17 cellular contexts compared by ENCODE assay signal in genomic region chr15:71790081-71790480, GRCh38. TPM values are rescaled to one million over a fixed set of nuclear protein-coding genes. Genes with fewer than 3 reads are reported as not detected.
DNase-seq lines count a peak whose midpoint lies in the region; TF ChIP-seq lines count a peak whose summit lies in the region.
"Had no signal": no experiment of that assay in that cellular context is flagged by ENCODE, and none has a peak within 500 bp of the region (broad histone marks: within the 10 kb centered on the region; RNA-seq: fewer than 3 reads in every experiment).

No MANE protein-coding gene starts in this region.

- H3K27me3 Mint-ChIP-seq in Caco-2 (ENCODE audit: insufficient read depth, unreplicated experiment): no peaks in the 10 kb centered on the region

- no peak overlapping the region for H3K4me2 ChIP-seq in mesenchymal stem cell (ENCODE audit: low read length, poor library complexity, severe bottlenecking)
- no peak overlapping the region for H3K4me2 ChIP-seq in mesendoderm (ENCODE audit: low read length)
- H3K4me2 ChIP-seq: KMS-11 had no signal

- no peaks in the 10 kb centered on the region for H3K9me3 Mint-ChIP-seq in Caco-2 (ENCODE audit: unreplicated experiment)
- H3K9me3 Mint-ChIP-seq: activated naive CD4-positive, alpha-beta T cell treated with anti-CD3 and anti-CD28 coated beads, Interleukin-2, amount 50 U/mL, for 72 hours had no signal

- H2BK15ac ChIP-seq in mesenchymal stem cell (ENCODE audit: low read depth, poor library complexity, severe bottlenecking) (no peak overlapping the region), mesendoderm (replicated peaks; ENCODE audit: low read depth) (no peak overlapping the region)

- H2AK5ac ChIP-seq in mesenchymal stem cell (ENCODE audit: low read length, severe bottlenecking): peak overlapping the region; percentile 86
- no peak overlapping the region for H2AK5ac ChIP-seq in mesendoderm (ENCODE audit: low read length)

- H3K18ac ChIP-seq in mesenchymal stem cell (ENCODE audit: low read depth in 1 of 2, low read length in 2 of 2): no peak overlapping the region
- H3K18ac ChIP-seq in mesendoderm (ENCODE audit: low read length): no peak overlapping the region

- H3K9ac ChIP-seq in mesenchymal stem cell (ENCODE audit: low read length) (no peak overlapping the region), mesendoderm (ENCODE audit: low read length) (no peak overlapping the region)
- H3K9ac ChIP-seq: KMS-11 had no signal

- H3K36me3 ChIP-seq in Caco-2 (ENCODE audit: control insufficient read depth, insufficient read depth, low read length) (no peaks in the 10 kb centered on the region; the same call in 1 of the 2 replicates), mesenchymal stem cell (ENCODE audit: control insufficient read depth in 1 of 2, insufficient read depth in 2 of 2, low read depth in 1 of 2, low read length in 2 of 2) (no peaks in the 10 kb centered on the region), mesendoderm (ENCODE audit: control insufficient read depth, insufficient read depth, low read length) (no peaks in the 10 kb centered on the region)
- H3K36me3 ChIP-seq: prostate gland, thyroid gland, WERI-Rb-1 had no signal

- H3K4me3 Mint-ChIP-seq in Caco-2 (ENCODE audit: unreplicated experiment): no peak overlapping the region

- H3K27ac ChIP-seq in coronary artery (no peak overlapping the region), mesenchymal stem cell (ENCODE audit: low read length, poor library complexity, severe bottlenecking) (peak overlapping the region; percentile 32), mesendoderm (ENCODE audit: low read depth, low read length) (no peak overlapping the region)
- H3K27ac ChIP-seq: KMS-11, prostate gland, thyroid gland, WERI-Rb-1 had no signal

- H3K4me1 Mint-ChIP-seq in Caco-2 (ENCODE audit: low read depth, unreplicated experiment): peaks cover 27% of the 10 kb centered on the region

- H3K79me1 ChIP-seq in mesenchymal stem cell (replicated peaks; ENCODE audit: low read length, poor library complexity, severe bottlenecking) (no peaks in the 10 kb centered on the region), mesendoderm (ENCODE audit: low read length) (no peaks in the 10 kb centered on the region)

- DNase-seq in Caco-2 (peak; percentile 50 to 57), NCI-H226 (peak; percentile 73), coronary artery (ENCODE audit: low spot score) (peak; percentile 55), mesenchymal stem cell (peak; percentile 18), mesendoderm (no peak), NCI-H748 (lab: John Stamatoyannopoulos, UW; ENCODE audit: unreplicated experiment) (no peak), NCI-H2029 (lab: John Stamatoyannopoulos, UW) (no peak)
- DNase-seq in activated T-cell treated with anti-CD3 and anti-CD28 coated beads, Interleukin-2, amount 50 U/mL, for 48 hours: no peak
- DNase-seq: NCI-H1694; NCI-H69; stimulated activated CD8-positive, alpha-beta memory T cell treated with anti-CD3 and anti-CD28 coated beads, Interleukin-4, amount 100 ng/mL, for 48 hours; thyroid gland; WERI-Rb-1 had no signal

- TF ChIP-seq CTCF in Caco-2 (IDR thresholded peaks at IDR 0.05; ENCODE audit: insufficient read depth in 1 of 2, low read depth in 1 of 2, low read length in 1 of 2, severe bottlenecking in 1 of 2, unreplicated experiment in 1 of 2): no peak
- no peak for TF ChIP-seq CTCF in coronary artery (IDR thresholded peaks at IDR 0.05)

- H3K36me3 Mint-ChIP-seq in Caco-2 (ENCODE audit: insufficient read depth, unreplicated experiment): no peaks in the 10 kb centered on the region
- H3K36me3 Mint-ChIP-seq: activated naive CD4-positive, alpha-beta T cell treated with anti-CD3 and anti-CD28 coated beads, Interleukin-2, amount 50 U/mL, for 72 hours had no signal

- CTCF ChIA-PET in Caco-2 (lab: Charles Lee): interaction anchor here (0.6 to 2.0 kb wide), 2 partner anchors 10 to 11 kb away, joined by 3 to 5 read pairs; no protein-coding TSS in a partner anchor

- H3K56ac ChIP-seq in mesendoderm (ENCODE audit: low read length): no peak overlapping the region

- H3K79me2 ChIP-seq in mesendoderm (ENCODE audit: control insufficient read depth, insufficient read depth, low read length): no peaks in the 10 kb centered on the region

- H3K27ac Mint-ChIP-seq in Caco-2 (ENCODE audit: unreplicated experiment): peak overlapping the region; percentile 65
- H3K27ac Mint-ChIP-seq: activated naive CD4-positive, alpha-beta T cell treated with anti-CD3 and anti-CD28 coated beads, Interleukin-2, amount 50 U/mL, for 72 hours had no signal

- H3K4ac ChIP-seq in mesenchymal stem cell (ENCODE audit: low read depth in 1 of 2, low read length in 2 of 2) (no peak overlapping the region), mesendoderm (ENCODE audit: low read depth, low read length) (no peak overlapping the region)

- H3K4me1 ChIP-seq in Caco-2 (peaks cover 24% of the 10 kb centered on the region), mesenchymal stem cell (ENCODE audit: control insufficient read depth, insufficient read depth, low read depth, low read length) (peaks cover 17% of the 10 kb centered on the region), mesendoderm (ENCODE audit: control insufficient read depth, low read depth, low read length) (no peaks in the 10 kb centered on the region)
- H3K4me1 ChIP-seq: prostate gland, thyroid gland had no signal

- H2BK5ac ChIP-seq in mesenchymal stem cell (ENCODE audit: low read depth, low read length, poor library complexity, severe bottlenecking) (no peak overlapping the region), mesendoderm (ENCODE audit: low read length) (no peak overlapping the region)

- H4K8ac ChIP-seq in mesenchymal stem cell (ENCODE audit: low read length): no peak overlapping the region
- no peak overlapping the region for H4K8ac ChIP-seq in mesendoderm (ENCODE audit: low read depth, low read length)

- intact Hi-C loops in Caco-2 (cut with micrococcal nuclease; ENCODE audit: unreplicated experiment): no loop called here

- no peak overlapping the region for H3K14ac ChIP-seq in mesenchymal stem cell (ENCODE audit: low read length in 2 of 2)

- H2AFZ ChIP-seq in mesenchymal stem cell (ENCODE audit: low read depth, low read length): no peak overlapping the region

- BruUV-seq in Caco-2 (replicated peaks; lab: Mats Ljungman, UMichigan): no TSS peak

- no peak overlapping the region for H2BK12ac ChIP-seq in mesenchymal stem cell (ENCODE audit: low read length in 2 of 2)

- POLR2A ChIA-PET in Caco-2 (lab: Charles Lee): no interaction called here

- H3K9me3 ChIP-seq in Caco-2 (no peaks in the 10 kb centered on the region), mesenchymal stem cell (ENCODE audit: control insufficient read depth, low read length) (no peaks in the 10 kb centered on the region)
- H3K9me3 ChIP-seq: prostate gland, thyroid gland had no signal

- no peak overlapping the region for H2BK120ac ChIP-seq in mesenchymal stem cell (ENCODE audit: low read depth, low read length)
- no peak overlapping the region for H2BK120ac ChIP-seq in mesendoderm (ENCODE audit: low read depth, low read length)

- no peaks in the 10 kb centered on the region for H3K27me3 ChIP-seq in Caco-2 (replicated peaks; ENCODE audit: control insufficient read depth, insufficient read depth, low read length)
- H3K27me3 ChIP-seq in mesenchymal stem cell (ENCODE audit: control insufficient read depth in 1 of 2, insufficient read depth in 1 of 2, low read length in 2 of 2): peaks cover 0 to 5% of the 10 kb centered on the region in 2 experiments
- no peaks in the 10 kb centered on the region for H3K27me3 ChIP-seq in mesendoderm (ENCODE audit: insufficient read depth, low read length, poor library complexity)
- H3K27me3 ChIP-seq: thyroid gland had no signal

- H4K5ac ChIP-seq in mesendoderm (ENCODE audit: low read length): no peak overlapping the region

- H3K4me3 ChIP-seq in Caco-2 (ENCODE audit: low read depth, low read length) (no peak overlapping the region), coronary artery (no peak overlapping the region), mesenchymal stem cell (ENCODE audit: insufficient read depth in 1 of 2, low read depth in 1 of 2, low read length in 2 of 2) (no peak overlapping the region), mesendoderm (ENCODE audit: low read length) (no peak overlapping the region)
- H3K4me3 ChIP-seq: prostate gland, thyroid gland had no signal

- no peak overlapping the region for H4K91ac ChIP-seq in mesenchymal stem cell (ENCODE audit: low read length)

- 59% methylated on average over 9 of the region's 10 CpGs for WGBS in mesenchymal stem cell
- no CpG with 5 or more reads among the region's 10 CpGs for WGBS in mesendoderm (ENCODE audit: extremely low coverage, insufficient coverage, low lambda C conversion rate)

- H3K23ac ChIP-seq in mesenchymal stem cell (ENCODE audit: low read length in 2 of 2) (no peak overlapping the region), mesendoderm (ENCODE audit: low read length) (no peak overlapping the region)

RNA-seq across cellular contexts. Expression of gene NR2E3, which starts 20.3 kb away (rescaled TPM):
- not detected in 2 replicates for total RNA-seq in Caco-2 (2022)
- polyA plus RNA-seq in mesenchymal stem cell (2013, experiment 1 of 2): 0.11 TPM
- polyA plus RNA-seq in mesenchymal stem cell (2013, experiment 2 of 2): 0.05 TPM
- polyA plus RNA-seq in mesendoderm (2013, experiment 1 of 2): 0.11 TPM
- 0.08 TPM for polyA plus RNA-seq in mesendoderm (2013, experiment 2 of 2)
- total RNA-seq: activated naive CD4-positive, alpha-beta T cell treated with anti-CD3 and anti-CD28 coated beads, Interleukin-2, amount 50 U/mL, for 72 hours; SK-MEL-5 had no signal

Comparison
In these comparisons a context has a peak if more than half of its experiments do, and no peak if none do; other contexts are left out.
1. DNase-seq: peak in Caco-2 (2 of 2), NCI-H226 (single experiment), coronary artery (single experiment) and mesenchymal stem cell (single experiment); none in activated T-cell treated with anti-CD3 and anti-CD28 coated beads, Interleukin-2, amount 50 U/mL, for 48 hours (0 of 2), mesendoderm (single experiment), NCI-H748 (single experiment) and NCI-H2029 (single experiment).